21 cellular contexts compared by ENCODE assay signal in the genomic region with DNA sequence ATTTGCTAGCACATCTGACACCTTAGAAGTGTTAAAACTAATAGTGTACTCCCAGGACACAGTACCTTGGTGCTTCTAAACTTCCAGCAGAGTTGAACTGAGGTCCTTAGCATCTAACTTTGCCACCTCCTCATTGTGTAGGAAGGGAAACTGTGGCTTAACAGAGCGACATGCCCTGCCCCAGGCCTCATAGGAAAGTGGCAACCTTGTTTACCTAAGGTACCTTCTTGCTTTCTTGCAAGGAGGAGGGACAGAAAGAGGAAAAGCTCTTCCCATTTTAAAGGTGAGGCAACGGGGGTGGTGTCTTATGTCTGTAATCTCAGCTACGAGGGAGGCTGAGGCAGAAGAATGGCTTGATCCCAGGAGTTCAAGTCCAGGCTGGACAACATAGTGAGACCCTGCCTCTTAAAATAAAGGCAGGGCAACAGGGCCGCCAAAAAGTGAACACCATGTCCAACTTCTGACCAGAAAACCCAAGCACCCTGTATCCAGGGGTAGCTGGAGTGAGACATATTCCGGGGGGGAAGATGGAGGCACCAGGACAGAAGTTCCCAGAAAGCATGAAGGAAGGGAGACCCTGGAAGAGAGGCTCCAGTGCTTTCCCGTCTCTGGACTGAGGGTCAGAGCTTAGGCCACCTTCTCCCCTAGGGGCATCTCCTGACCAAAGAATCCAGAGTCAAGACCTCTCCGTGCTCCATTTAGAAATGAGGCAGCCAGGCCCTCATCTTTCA. TPM values are rescaled to one million over a fixed set of nuclear protein-coding genes. Genes with fewer than 3 reads are reported as not detected.
A peak's percentile ranks its signal among the peaks of the same experiment; 100 is the strongest.
DNase-seq lines count a peak whose midpoint lies in the region; ATAC-seq and TF ChIP-seq lines count a peak whose summit lies in the region.
"Had no signal": no experiment of that assay in that cellular context is flagged by ENCODE, and none has a peak within 500 bp of the region (broad histone marks: within the 10 kb centered on the region; RNA-seq: fewer than 3 reads in every experiment).

No MANE protein-coding gene starts in this region.

- no peaks in the 10 kb centered on the region for H3K27me3 ChIP-seq in cardiac muscle cell
- H3K27me3 ChIP-seq in dorsolateral prefrontal cortex: peaks cover 0 to 4% (median 0%) of the 10 kb centered on the region in 45 donors
- peaks cover 26% of the 10 kb centered on the region for H3K27me3 ChIP-seq in osteoblast (ENCODE audit: insufficient read depth, low read length)
- peaks cover 8% of the 10 kb centered on the region for H3K27me3 ChIP-seq in upper lobe of right lung

- H3K36me3 ChIP-seq in cardiac muscle cell: no peaks in the 10 kb centered on the region
- no peaks in the 10 kb centered on the region for H3K36me3 ChIP-seq in osteoblast (ENCODE audit: insufficient read depth, low read length)
- no peaks in the 10 kb centered on the region for H3K36me3 ChIP-seq in upper lobe of right lung
- H3K36me3 ChIP-seq: left lung, upper lobe of left lung had no signal

- intact Hi-C loops in Right ventricle myocardium superior (cut with DNase I): no loop called here
- intact Hi-C loops in dorsolateral prefrontal cortex (cut with DNase I): loop anchor here in 1 of 2 donors (2.0 kb wide), 1 partner anchor 16 kb away; no protein-coding TSS in a partner anchor
- intact Hi-C loops in upper lobe of right lung (cut with DNase I): no loop called here

- DNase-seq in cardiac muscle cell (ENCODE audit: low read depth in 1 of 2, low spot score in 1 of 2) (no peak), Right ventricle myocardium superior (no peak), dorsolateral prefrontal cortex (peak in 3 of 10 donors; percentile 4 to 22 (median 22)), osteoblast (ENCODE audit: insufficient read length, low spot score, missing footprints) (peak; percentile 84), upper lobe of right lung (peak; percentile 20), superior temporal gyrus (ENCODE audit: extremely low spot score) (no peak)
- no peak for DNase-seq in activated T-cell treated with anti-CD3 and anti-CD28 coated beads, Interleukin-2, amount 50 U/mL, for 1 hour
- DNase-seq: activated CD4-positive, CD25-positive, alpha-beta regulatory T cell treated with anti-CD3 and anti-CD28 coated beads, Interleukin-2, amount 50 U/mL, for 72 hours; activated CD8-positive, alpha-beta memory T cell treated with anti-CD3 and anti-CD28 coated beads for 24 hours; NCI-H2029; NCI-H446 had no signal

- H4K20me1 ChIP-seq in osteoblast (ENCODE audit: insufficient read depth, low read length): peaks cover 2% of the 10 kb centered on the region

- H3K27ac ChIP-seq in cardiac muscle cell (peak overlapping the region; percentile 48), dorsolateral prefrontal cortex (peak overlapping the region in 56 of 59 donors; percentile 7 to 96 (median 84)), osteoblast (ENCODE audit: low read depth, low read length) (no peak overlapping the region), upper lobe of right lung (no peak overlapping the region)
- H3K27ac ChIP-seq: left lung, upper lobe of left lung had no signal

- peaks cover 14% of the 10 kb centered on the region for H3K4me1 ChIP-seq in cardiac muscle cell (ENCODE audit: low read depth)
- H3K4me1 ChIP-seq in osteoblast (ENCODE audit: insufficient read depth, low read length): peaks cover 14% of the 10 kb centered on the region
- H3K4me1 ChIP-seq in upper lobe of right lung: no peaks in the 10 kb centered on the region

- H3K4me2 ChIP-seq in osteoblast (ENCODE audit: insufficient read depth, low read length): no peak overlapping the region

- H3K9me3 ChIP-seq in cardiac muscle cell (ENCODE audit: low read depth): no peaks in the 10 kb centered on the region
- no peaks in the 10 kb centered on the region for H3K9me3 ChIP-seq in osteoblast (ENCODE audit: low read depth, low read length)
- H3K9me3 ChIP-seq in upper lobe of right lung: no peaks in the 10 kb centered on the region
- H3K9me3 ChIP-seq: left lung, mucosa of descending colon, upper lobe of left lung had no signal

- H2AFZ ChIP-seq in osteoblast (ENCODE audit: low read length): no peak overlapping the region

- H3K79me2 ChIP-seq in osteoblast (ENCODE audit: insufficient read depth, low read length): no peaks in the 10 kb centered on the region

- H3K4me3 ChIP-seq in cardiac muscle cell: no peak overlapping the region
- no peak overlapping the region for H3K4me3 ChIP-seq in dorsolateral prefrontal cortex
- H3K4me3 ChIP-seq in osteoblast (ENCODE audit: insufficient read depth, low read length): no peak overlapping the region
- no peak overlapping the region for H3K4me3 ChIP-seq in upper lobe of right lung
- H3K4me3 ChIP-seq: left lung, mucosa of descending colon had no signal

- no peak for ATAC-seq in Right ventricle myocardium superior (ENCODE audit: poor library complexity)
- ATAC-seq in upper lobe of right lung: no peak
- no peak for ATAC-seq in GM19467 (IDR thresholded peaks at IDR 0.05; ENCODE audit: unreplicated experiment)

- TF ChIP-seq CTCF in cardiac muscle cell (IDR thresholded peaks at IDR 0.05; ENCODE audit: low read depth, low read length) (no peak), dorsolateral prefrontal cortex (IDR thresholded peaks at IDR 0.05 in 54 of 56, conservative IDR thresholded peaks at IDR 0.05 in 2 of 56; ENCODE audit: low read depth in 1 of 56, partially characterized antibody in 56 of 56) (no peak), osteoblast (IDR thresholded peaks at IDR 0.05; ENCODE audit: extremely low read depth, low read depth, low read length) (no peak), upper lobe of right lung (IDR thresholded peaks at IDR 0.05) (no peak)

RNA-seq across cellular contexts. Expression of gene KLHL40, which starts 0.5 kb away (rescaled TPM):
- total RNA-seq in cardiac muscle cell (0.14 and 0.39 TPM in 2 replicates), Right ventricle myocardium superior (0.11 TPM), dorsolateral prefrontal cortex (under 1 TPM in 16 of 120 experiments, not detected in 104; 0.16 to 0.51 (median 0.24) TPM), osteoblast (not detected in 2 replicates), upper lobe of right lung (not detected)
- polyA plus RNA-seq in cardiac muscle cell: 0.39 and 0.66 TPM in 2 replicates
- total RNA-seq: activated naive CD4-positive, alpha-beta T cell treated with anti-CD3 and anti-CD28 coated beads, Interleukin-2, amount 50 U/mL, for 72 hours; glomerular endothelial cell; left lung; mucosa of descending colon; renal cortical epithelial cell; RPMI7951; upper lobe of left lung had no signal
- polyA plus RNA-seq: BJ, IgD-negative memory B cell had no signal

RNA-seq across cellular contexts. Expression of gene HHATL, which starts 17.8 kb away (rescaled TPM):
- 4.6 and 7.8 TPM in 2 replicates for total RNA-seq in cardiac muscle cell
- polyA plus RNA-seq in cardiac muscle cell: 8.1 and 17.4 TPM in 2 replicates
- total RNA-seq in Right ventricle myocardium superior: 486 TPM
- 100 to 1,000 TPM in 90 of 120 experiments, 10 to 100 TPM in 30; 39.4 to 400 (median 145) TPM for total RNA-seq in dorsolateral prefrontal cortex
- total RNA-seq in osteoblast: not detected in 2 replicates
- total RNA-seq in upper lobe of right lung: not detected
- total RNA-seq: activated naive CD4-positive, alpha-beta T cell treated with anti-CD3 and anti-CD28 coated beads, Interleukin-2, amount 50 U/mL, for 72 hours; glomerular endothelial cell; renal cortical epithelial cell; RPMI7951 had no signal
- polyA plus RNA-seq: BJ, IgD-negative memory B cell had no signal

RNA-seq across cellular contexts. Expression of gene ZBTB47, which starts 31.3 kb away (rescaled TPM):
- total RNA-seq in cardiac muscle cell: 20.0 and 30.1 TPM in 2 replicates
- polyA plus RNA-seq in cardiac muscle cell: 4.1 and 5.4 TPM in 2 replicates
- 82.3 TPM for total RNA-seq in Right ventricle myocardium superior
- 100 to 1,000 TPM in 3 of 120 experiments, 10 to 100 TPM in 117; 45.2 to 122 (median 62.1) TPM for total RNA-seq in dorsolateral prefrontal cortex
- total RNA-seq in osteoblast: 39.2 and 41.3 TPM in 2 replicates
- 28.1 TPM for total RNA-seq in upper lobe of right lung

Comparison
In these comparisons a context has a peak if more than half of its experiments do, and no peak if none do; other contexts are left out.
1. DNase-seq: peak in osteoblast (single experiment) and upper lobe of right lung (single experiment); none in cardiac muscle cell (0 of 2), Right ventricle myocardium superior (single experiment), activated T-cell treated with anti-CD3 and anti-CD28 coated beads, Interleukin-2, amount 50 U/mL, for 1 hour (single experiment) and superior temporal gyrus (single experiment).
2. H3K27ac ChIP-seq: peak in cardiac muscle cell (single experiment) and dorsolateral prefrontal cortex (56 of 59); none in osteoblast (single experiment) and upper lobe of right lung (single experiment).